Comparison of ENCODE assay signal across 14 cellular contexts in the genomic region with DNA sequence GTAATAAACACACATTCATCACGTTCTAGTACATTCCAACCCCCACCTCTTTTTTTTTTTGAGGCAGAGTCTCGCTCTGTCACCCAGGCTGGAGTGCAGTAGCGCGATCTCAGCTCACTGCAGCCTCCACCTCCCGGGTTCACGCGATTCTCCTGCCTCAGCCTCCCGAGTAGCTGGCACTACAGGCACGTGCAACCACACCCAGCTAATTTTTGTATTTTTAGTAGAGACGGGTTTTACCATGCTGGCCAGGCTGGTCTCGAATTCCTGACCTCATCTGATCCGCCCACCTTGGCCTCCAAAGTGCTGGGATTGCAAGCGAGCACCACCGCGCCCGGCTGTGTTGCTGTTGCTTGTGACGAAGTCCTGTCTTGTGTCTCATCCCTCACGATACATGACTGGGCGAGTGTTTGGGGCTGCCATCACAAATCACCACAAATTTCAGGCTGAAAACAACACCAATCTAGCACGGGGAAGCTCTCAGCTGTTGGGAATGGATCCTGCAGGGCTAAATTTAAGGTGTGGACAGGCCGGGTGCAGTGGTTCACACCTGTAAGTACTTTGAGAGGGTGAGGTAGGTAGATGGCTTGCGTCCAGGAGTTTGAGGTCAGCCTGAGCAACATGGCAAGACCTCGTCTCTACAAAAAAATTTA. TPM values are rescaled to one million over a fixed set of nuclear protein-coding genes. Genes with fewer than 3 reads are reported as not detected.
DNase-seq lines count a peak whose midpoint lies in the region; ATAC-seq and TF ChIP-seq lines count a peak whose summit lies in the region.
"Had no signal": no experiment of that assay in that cellular context is flagged by ENCODE, and none has a peak within 500 bp of the region (broad histone marks: within the 10 kb centered on the region; RNA-seq: fewer than 3 reads in every experiment).

No MANE protein-coding gene starts in this region.

- peaks cover 38% of the 10 kb centered on the region for H3K4me1 Mint-ChIP-seq in memory B cell

- peaks cover 0 to 1% (median 0%) of the 10 kb centered on the region in 11 experiments; a peak in 1 of 22 replicates for H3K9me3 ChIP-seq in BLaER1 treated with 17β-estradiol and CSF1 and Interleukin-3, amounts not matched to agents 10 nM and 100 nM (replicated peaks in 1 of 11)
- H3K9me3 ChIP-seq: esophagus muscularis mucosa, right atrium auricular region had no signal

- peaks cover 77 to 98% (median 96%) of the 10 kb centered on the region in 10 experiments for H3K4me1 ChIP-seq in BLaER1 treated with 17β-estradiol and CSF1 and Interleukin-3, amounts not matched to agents 10 nM and 100 nM

- H3K27me3 Mint-ChIP-seq in memory B cell: no peaks in the 10 kb centered on the region

- H3K36me3 Mint-ChIP-seq in activated naive CD4-positive, alpha-beta T cell treated with anti-CD3 and anti-CD28 coated beads, Interleukin-2, amount 50 U/mL, for 72 hours: peaks cover 53 to 63% of the 10 kb centered on the region in 2 donors
- H3K36me3 Mint-ChIP-seq in memory B cell: peaks cover 29% of the 10 kb centered on the region

- peak overlapping the region; percentile 95 to 100 for H3K27ac Mint-ChIP-seq in activated naive CD4-positive, alpha-beta T cell treated with anti-CD3 and anti-CD28 coated beads, Interleukin-2, amount 50 U/mL, for 72 hours
- peak overlapping the region; percentile 98 for H3K27ac Mint-ChIP-seq in memory B cell

- H3K36me3 ChIP-seq in BLaER1 treated with 17β-estradiol and CSF1 and Interleukin-3, amounts not matched to agents 10 nM and 100 nM: peaks cover 24 to 96% (median 66%) of the 10 kb centered on the region in 11 experiments

- peak overlapping the region; percentile 50 to 100 (median 99) for H3K4me2 ChIP-seq in BLaER1 treated with 17β-estradiol and CSF1 and Interleukin-3, amounts not matched to agents 10 nM and 100 nM

- TF ChIP-seq CTCF in GM12865 (IDR thresholded peaks at IDR 0.05; ENCODE audit: insufficient read depth, low read depth, low read length, missing control alignments): no peak

- ATAC-seq in activated naive CD4-positive, alpha-beta T cell treated with anti-CD3 and anti-CD28 coated beads, Interleukin-2, amount 50 U/mL, for 72 hours: no peak
- no peak for ATAC-seq in memory B cell (ENCODE audit: low read depth)
- ATAC-seq in HG03354 (IDR thresholded peaks at IDR 0.05; ENCODE audit: poor library complexity, severe bottlenecking, unreplicated experiment): no peak
- ATAC-seq: PC-3 had no signal

- no peak for DNase-seq in GM12865 (ENCODE audit: low read depth)
- no peak for DNase-seq in activated naive CD4-positive, alpha-beta T cell treated with anti-CD3 and anti-CD28 coated beads, Interleukin-2, amount 50 U/mL, for 72 hours (ENCODE audit: low spot score in 2 of 2)
- DNase-seq in memory B cell (ENCODE audit: low spot score in 2 of 2): no peak
- no peak for DNase-seq in NCI-H524 treated with DMSO at 0.1 percent for 48 hours (lab: John Stamatoyannopoulos, UW)
- no peak for DNase-seq in LoVo (ENCODE audit: low spot score)
- DNase-seq in NCI-H345 (lab: John Stamatoyannopoulos, UW): no peak
- DNase-seq: C1 segment of cervical spinal cord; NCI-H2107; PC-3; stimulated activated CD4-positive, alpha-beta T cell treated with anti-CD3 and anti-CD28 coated beads, Interleukin-4, amount 100 ng/mL, for 4 hours had no signal

- peak overlapping the region in 8 of 11 experiments; percentile 15 to 94 (median 41); a peak in 13 of 22 replicates for H3K27ac ChIP-seq in BLaER1 treated with 17β-estradiol and CSF1 and Interleukin-3, amounts not matched to agents 10 nM and 100 nM
- H3K27ac ChIP-seq: right atrium auricular region had no signal

- H3K4me3 ChIP-seq in BLaER1 treated with 17β-estradiol and CSF1 and Interleukin-3, amounts not matched to agents 10 nM and 100 nM: peak overlapping the region in 4 of 10 experiments; percentile 7 to 91 (median 62); a peak in 7 of 20 replicates
- H3K4me3 ChIP-seq in GM12865 (ENCODE audit: low read depth, low read length): peak overlapping the region; percentile 97
- H3K4me3 ChIP-seq: esophagus muscularis mucosa, right atrium auricular region had no signal

- peak overlapping the region; percentile 17 to 90 (median 37); a peak in 17 of 22 replicates for H3K9ac ChIP-seq in BLaER1 treated with 17β-estradiol and CSF1 and Interleukin-3, amounts not matched to agents 10 nM and 100 nM

- H3K9me3 Mint-ChIP-seq in activated naive CD4-positive, alpha-beta T cell treated with anti-CD3 and anti-CD28 coated beads, Interleukin-2, amount 50 U/mL, for 72 hours: no peaks in the 10 kb centered on the region
- H3K9me3 Mint-ChIP-seq in memory B cell: no peaks in the 10 kb centered on the region

- H4K20me1 ChIP-seq in BLaER1 treated with 17β-estradiol and CSF1 and Interleukin-3, amounts not matched to agents 10 nM and 100 nM: peaks cover 10 to 80% (median 40%) of the 10 kb centered on the region in 11 experiments; a peak in 16 of 22 replicates

- peak overlapping the region; percentile 95 for H3K4me3 Mint-ChIP-seq in memory B cell

- H3K27me3 ChIP-seq in BLaER1 treated with 17β-estradiol and CSF1 and Interleukin-3, amounts not matched to agents 10 nM and 100 nM: no peaks in the 10 kb centered on the region
- H3K27me3 ChIP-seq: esophagus muscularis mucosa, right atrium auricular region had no signal

RNA-seq across cellular contexts. Expression of a gene that starts 15.7 kb away (rescaled TPM):
- 100 to 1,000 TPM in 1 of 2 donors, 10 to 100 TPM in 1; 91.8 to 183 TPM for total RNA-seq in activated naive CD4-positive, alpha-beta T cell treated with anti-CD3 and anti-CD28 coated beads, Interleukin-2, amount 50 U/mL, for 72 hours

RNA-seq across cellular contexts. Expression of a gene that starts 16.3 kb away (rescaled TPM):
- total RNA-seq in activated naive CD4-positive, alpha-beta T cell treated with anti-CD3 and anti-CD28 coated beads, Interleukin-2, amount 50 U/mL, for 72 hours: 100 to 1,000 TPM in 1 of 2 donors, 10 to 100 TPM in 1; 29.7 to 105 TPM

RNA-seq across cellular contexts. Expression of a gene that starts 29.4 kb away (rescaled TPM):
- 100 to 1,000 TPM; 211 to 261 TPM for total RNA-seq in activated naive CD4-positive, alpha-beta T cell treated with anti-CD3 and anti-CD28 coated beads, Interleukin-2, amount 50 U/mL, for 72 hours
